In the genomic region with DNA sequence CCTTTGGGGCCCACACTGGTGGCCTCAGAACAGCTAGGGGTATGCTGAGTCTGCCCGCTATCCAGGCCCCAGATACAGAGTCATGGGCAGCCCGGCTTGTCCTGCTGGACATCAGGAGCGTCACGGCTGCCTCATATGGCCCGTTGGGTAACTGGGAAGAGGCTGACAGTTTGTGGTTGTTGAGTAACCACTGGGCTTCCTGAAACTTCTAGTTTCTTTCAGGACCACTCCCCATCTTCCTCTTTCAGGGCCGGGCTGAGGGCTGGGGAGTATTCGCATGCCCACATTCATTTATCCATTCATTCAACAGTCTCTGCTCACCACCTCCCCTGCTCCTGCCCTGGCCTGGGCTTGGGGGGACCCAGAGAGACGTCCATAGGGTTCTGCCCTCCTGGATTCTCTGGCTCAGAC, we compare ENCODE assay signal across 15 cellular contexts. TPM values are rescaled to one million over a fixed set of nuclear protein-coding genes. Genes with fewer than 3 reads are reported as not detected.
A peak's percentile ranks its signal among the peaks of the same experiment; 100 is the strongest.
DNase-seq lines count a peak whose midpoint lies in the region; ATAC-seq and TF ChIP-seq lines count a peak whose summit lies in the region.
"Had no signal": no experiment of that assay in that cellular context is flagged by ENCODE, and none has a peak within 500 bp of the region (broad histone marks: within the 10 kb centered on the region; RNA-seq: fewer than 3 reads in every experiment).

No MANE protein-coding gene starts in this region.

- no peak overlapping the region for H2AFZ ChIP-seq in osteoblast (ENCODE audit: low read length)

- H3K36me3 ChIP-seq in right atrium auricular region = no peaks in the 10 kb centered on the region
- no peaks in the 10 kb centered on the region for H3K36me3 ChIP-seq in lung (ENCODE audit: control insufficient read depth in 2 of 2, insufficient read depth in 2 of 2, low read length in 2 of 2)
- no peaks in the 10 kb centered on the region for H3K36me3 ChIP-seq in osteoblast (ENCODE audit: insufficient read depth, low read length)

- no peaks in the 10 kb centered on the region for H3K36me3 Mint-ChIP-seq in chondrocyte (ENCODE audit: low read depth)

- no peaks in the 10 kb centered on the region for H3K4me1 Mint-ChIP-seq in chondrocyte (ENCODE audit: low read depth)
- H3K4me1 Mint-ChIP-seq: activated naive CD8-positive, alpha-beta T cell treated with anti-CD3 and anti-CD28 coated beads, Interleukin-2, amount 50 U/mL, for 24 hours had no signal

- no peaks in the 10 kb centered on the region for H3K27me3 ChIP-seq in right atrium auricular region
- no peaks in the 10 kb centered on the region for H3K27me3 ChIP-seq in lung (ENCODE audit: control insufficient read depth, insufficient read depth)
- H3K27me3 ChIP-seq in osteoblast (ENCODE audit: insufficient read depth, low read length) = no peaks in the 10 kb centered on the region

- 45 to 75% methylated on average over 8 of the region's 8 CpGs for WGBS in lung, 2 donors

- TF ChIP-seq CTCF in right atrium auricular region (IDR thresholded peaks at IDR 0.05) (no peak), chondrocyte (IDR thresholded peaks at IDR 0.05) (no peak), lung (IDR thresholded peaks at IDR 0.05; ENCODE audit: control extremely low read depth, extremely low read depth) (no peak), osteoblast (IDR thresholded peaks at IDR 0.05; ENCODE audit: extremely low read depth, low read depth, low read length) (no peak)

- no peak overlapping the region for H3K4me3 ChIP-seq in right atrium auricular region
- no peak overlapping the region for H3K4me3 ChIP-seq in lung
- no peak overlapping the region for H3K4me3 ChIP-seq in osteoblast (ENCODE audit: insufficient read depth, low read length)
- H3K4me3 ChIP-seq: A549, K562 had no signal

- ATAC-seq in Right ventricle myocardium inferior (peak; percentile 62), lung (ENCODE audit: insufficient read depth, low FRiP score) (no peak), HG03135 (IDR thresholded peaks at IDR 0.05; ENCODE audit: unreplicated experiment) (no peak)
- ATAC-seq: activated naive CD8-positive, alpha-beta T cell treated with anti-CD3 and anti-CD28 coated beads, Interleukin-2, amount 50 U/mL, for 24 hours; esophagus mucosa; K562 had no signal

- H3K27ac Mint-ChIP-seq in chondrocyte (ENCODE audit: unreplicated experiment) = no peak overlapping the region
- H3K27ac Mint-ChIP-seq: activated naive CD8-positive, alpha-beta T cell treated with anti-CD3 and anti-CD28 coated beads, Interleukin-2, amount 50 U/mL, for 24 hours had no signal

- no peaks in the 10 kb centered on the region for H3K4me1 ChIP-seq in right atrium auricular region
- H3K4me1 ChIP-seq in lung (ENCODE audit: control insufficient read depth in 2 of 2, insufficient read depth in 2 of 2, low read length in 2 of 2) = peaks cover 0 to 12% of the 10 kb centered on the region in 2 donors
- H3K4me1 ChIP-seq in osteoblast (ENCODE audit: insufficient read depth, low read length) = no peaks in the 10 kb centered on the region

- no peak overlapping the region for H3K4me2 ChIP-seq in osteoblast (ENCODE audit: insufficient read depth, low read length)
- H3K4me2 ChIP-seq: A549 had no signal

- intact Hi-C loops in Right ventricle myocardium inferior (cut with DNase I) = no loop called here

- H4K20me1 ChIP-seq in osteoblast (ENCODE audit: insufficient read depth, low read length) = no peaks in the 10 kb centered on the region

- H3K27me3 Mint-ChIP-seq in chondrocyte (ENCODE audit: low read depth) = no peaks in the 10 kb centered on the region

- H3K9me3 ChIP-seq in right atrium auricular region = no peaks in the 10 kb centered on the region
- H3K9me3 ChIP-seq in lung (ENCODE audit: control insufficient read depth in 2 of 2, insufficient read depth in 1 of 2, low read length in 1 of 2) = peaks cover 0 to 3% of the 10 kb centered on the region in 2 donors
- H3K9me3 ChIP-seq in osteoblast (ENCODE audit: low read depth, low read length) = no peaks in the 10 kb centered on the region
- H3K9me3 ChIP-seq: A549 had no signal

- no peak overlapping the region for H3K4me3 Mint-ChIP-seq in chondrocyte (ENCODE audit: unreplicated experiment)
- H3K4me3 Mint-ChIP-seq: activated naive CD8-positive, alpha-beta T cell treated with anti-CD3 and anti-CD28 coated beads, Interleukin-2, amount 50 U/mL, for 24 hours had no signal

- H3K27ac ChIP-seq in right atrium auricular region = no peak overlapping the region
- H3K27ac ChIP-seq in lung (ENCODE audit: low read depth in 1 of 2, low read length in 1 of 2) = no peak overlapping the region
- no peak overlapping the region for H3K27ac ChIP-seq in osteoblast (ENCODE audit: low read depth, low read length)
- H3K27ac ChIP-seq: A549 had no signal

- no peaks in the 10 kb centered on the region for H3K79me2 ChIP-seq in osteoblast (ENCODE audit: insufficient read depth, low read length)

- DNase-seq in Right ventricle myocardium inferior (ENCODE audit: missing footprints) = peak; percentile 90
- DNase-seq in right atrium auricular region (ENCODE audit: low spot score) = no peak
- DNase-seq in chondrocyte (ENCODE audit: low spot score) = peak; percentile 46
- peak; percentile 56 for DNase-seq in lung (ENCODE audit: low spot score)
- no peak for DNase-seq in NCI-H146 treated with DMSO at 0.1 percent for 48 hours (lab: John Stamatoyannopoulos, UW; ENCODE audit: unreplicated experiment)
- no peak for DNase-seq in osteoblast (ENCODE audit: insufficient read length, low spot score, missing footprints)
- DNase-seq in NCI-H748 treated with DMSO at 0.1 percent for 48 hours (lab: John Stamatoyannopoulos, UW) = no peak
- DNase-seq: activated naive CD8-positive, alpha-beta T cell treated with anti-CD3 and anti-CD28 coated beads, Interleukin-2, amount 50 U/mL, for 24 hours; NCI-H1694 treated with DMSO at 0.1 percent for 48 hours; NCI-H526; SHP77 treated with DMSO at 0.1 percent for 48 hours had no signal

- H3K9me3 Mint-ChIP-seq in chondrocyte (ENCODE audit: low read depth) = no peaks in the 10 kb centered on the region
- H3K9me3 Mint-ChIP-seq: activated naive CD8-positive, alpha-beta T cell treated with anti-CD3 and anti-CD28 coated beads, Interleukin-2, amount 50 U/mL, for 24 hours had no signal

RNA-seq across cellular contexts. Expression of a gene that starts 13.4 kb away (rescaled TPM):
- total RNA-seq in Right ventricle myocardium inferior (20.0 TPM), right atrium auricular region (10 to 100 TPM in 1 of 2 donors, 1 to 10 TPM in 1; 9.5 to 14.7 TPM), chondrocyte (0.32 TPM in 1 of 3 replicates, not detected in the others), lung (10 to 100 TPM in 1 of 2 donors, 1 to 10 TPM in 1; 3.8 to 13.0 TPM), osteoblast (0.36 and 0.59 TPM in 2 replicates)
- 1 to 10 TPM; 3.1 to 9.1 TPM for polyA plus RNA-seq in lung
- total RNA-seq: K562 had no signal
- polyA plus RNA-seq: K562 had no signal

Comparison
In these comparisons a context has a peak if more than half of its experiments do, and no peak if none do; other contexts are left out.
1. DNase-seq: peak in Right ventricle myocardium inferior (single experiment), chondrocyte (single experiment) and lung (single experiment); none in right atrium auricular region (single experiment), NCI-H146 treated with DMSO at 0.1 percent for 48 hours (single experiment), osteoblast (single experiment) and NCI-H748 treated with DMSO at 0.1 percent for 48 hours (single experiment).